ENCODE assay signal across 2 cellular contexts in genomic region chr20:43959920-43960227, GRCh38.
TF ChIP-seq lines count a peak whose summit lies in the region.

No MANE protein-coding gene starts in this region.

TF ChIP-seq in SK-N-SH, 30 proteins besides CTCF, POLR2A, EP300 and RAD21:
- no peak for TF ChIP-seq ZBTB33 (IDR thresholded peaks at IDR 0.05; ENCODE audit: borderline replicate concordance, low read depth)
- TF ChIP-seq RCOR1 (IDR thresholded peaks at IDR 0.05; ENCODE audit: low read length), result 0 out of 2 replicates have a peak, but pooled peaks have one; percentile 15
- no peak for TF ChIP-seq POLR2AphosphoS5 (IDR thresholded peaks at IDR 0.05; ENCODE audit: low read depth, low read length)
- TF ChIP-seq FOXJ3 (CRISPR knock-in tag; IDR thresholded peaks at IDR 0.05), result no peak
- TF ChIP-seq PBX3 (IDR thresholded peaks at IDR 0.05), result no peak

TF ChIP-seq in SK-N-SH treated with all-trans-retinoic acid at 6 μM for 48 hours, 23 proteins besides CTCF, POLR2A, EP300 and RAD21:
- TF ChIP-seq TCF4 (CRISPR knock-in tag; IDR thresholded peaks at IDR 0.05; ENCODE audit: borderline replicate concordance) (no peak), OSR1 (CRISPR knock-in tag; IDR thresholded peaks at IDR 0.05) (no peak), ESRRG (CRISPR knock-in tag; IDR thresholded peaks at IDR 0.05) (no peak)
TF ChIP-seq in SK-N-SH treated with all-trans-retinoic acid at 6 μM for 48 hours: peak in this region for 0.
